Comparison of ENCODE assay signal across 9 cellular contexts in genomic region chr3:133490468-133491351, GRCh38.
A peak's percentile ranks its signal among the peaks of the same experiment; 100 is the strongest.
DNase-seq lines count a peak whose midpoint lies in the region; ATAC-seq, FAIRE-seq and TF ChIP-seq lines count a peak whose summit lies in the region.
"Had no signal": no experiment of that assay in that cellular context is flagged by ENCODE, and none has a peak within 500 bp of the region (broad histone marks: within the 10 kb centered on the region; RNA-seq: fewer than 3 reads in every experiment).

No MANE protein-coding gene starts in this region.

- no peak overlapping the region for H3K4me2 ChIP-seq in PC-3 (ENCODE audit: low read length)
- no peak overlapping the region for H3K4me2 ChIP-seq in astrocyte (ENCODE audit: low read length)

- H3K36me3 ChIP-seq in GM06990 (ENCODE audit: control insufficient read depth, insufficient read depth, low read length) (no peaks in the 10 kb centered on the region), PC-3 (ENCODE audit: low read depth, low read length) (no peaks in the 10 kb centered on the region), astrocyte (ENCODE audit: insufficient read depth, low read length) (no peaks in the 10 kb centered on the region), stomach (no peaks in the 10 kb centered on the region), H7 (replicated peaks; ENCODE audit: control insufficient read depth, insufficient read depth, low read length) (no peaks in the 10 kb centered on the region)

- TF ChIP-seq EP300 in stomach (IDR thresholded peaks at IDR 0.05) = no peak

- H3K4me3 ChIP-seq in GM06990 (replicated peaks; ENCODE audit: low read depth, low read length) (peak overlapping the region; percentile 35), PC-3 (ENCODE audit: low read length) (no peak overlapping the region), astrocyte (ENCODE audit: insufficient read depth, low read depth, low read length) (no peak overlapping the region), stomach (peak overlapping the region in 1 of 4 donors; percentile 21), H7 (ENCODE audit: insufficient read depth, low read depth, low read length) (no peak overlapping the region)

- H3K9ac ChIP-seq in PC-3 (ENCODE audit: low read length) (no peak overlapping the region), astrocyte (ENCODE audit: low read length) (no peak overlapping the region)

- H3K27me3 ChIP-seq in GM06990 (replicated peaks; ENCODE audit: control insufficient read depth, insufficient read depth, low read length) (no peaks in the 10 kb centered on the region), PC-3 (ENCODE audit: low read length) (no peaks in the 10 kb centered on the region), astrocyte (ENCODE audit: insufficient read depth, low read length) (no peaks in the 10 kb centered on the region), stomach (no peaks in the 10 kb centered on the region), H7 (ENCODE audit: control insufficient read depth, insufficient read depth, low read length) (no peaks in the 10 kb centered on the region)

- DNase-seq in GM06990 (ENCODE audit: extremely low read depth, insufficient read length) = peak; percentile 91
- peak; percentile 2 for DNase-seq in PC-3
- no peak for DNase-seq in astrocyte (ENCODE audit: low read depth)
- no peak for DNase-seq in stomach
- DNase-seq in H7 = no peak
- DNase-seq in cerebellar cortex (ENCODE audit: low spot score) = no peak
- no peak for DNase-seq in ecto neural progenitor cell (ENCODE audit: low spot score)

- H3K9me3 Mint-ChIP-seq in astrocyte (ENCODE audit: unreplicated experiment) = peaks cover 2% of the 10 kb centered on the region

- H2AFZ ChIP-seq in PC-3 (ENCODE audit: low read length) = no peak overlapping the region
- H2AFZ ChIP-seq in astrocyte (ENCODE audit: low read depth, low read length) = no peak overlapping the region

- H3K27ac Mint-ChIP-seq in astrocyte (ENCODE audit: unreplicated experiment) = peak overlapping the region; percentile 11
- H3K27ac Mint-ChIP-seq: brain had no signal

- intact Hi-C loops in PC-3 (cut with micrococcal nuclease) = no loop called here
- intact Hi-C loops in stomach (cut with DNase I; ENCODE audit: low total_unique reads) = no loop called here

- no peak for FAIRE-seq in astrocyte (lab: Jason Lieb, UNC)

- no peaks in the 10 kb centered on the region for H3K36me3 Mint-ChIP-seq in astrocyte (ENCODE audit: low read depth, unreplicated experiment)

- POLR2A ChIA-PET in PC-3 (lab: Charles Lee; ENCODE audit: unreplicated experiment) = no interaction called here

- H3K9me2 ChIP-seq in PC-3 (replicated peaks; ENCODE audit: low read length) = no peaks in the 10 kb centered on the region

- no peaks in the 10 kb centered on the region for H3K27me3 Mint-ChIP-seq in astrocyte (ENCODE audit: low read depth, unreplicated experiment)

- H3K9me3 ChIP-seq in PC-3 (ENCODE audit: low read length) = no peaks in the 10 kb centered on the region
- H3K9me3 ChIP-seq in astrocyte (ENCODE audit: insufficient read depth, low read depth, low read length) = peaks cover 6% of the 10 kb centered on the region
- no peaks in the 10 kb centered on the region for H3K9me3 ChIP-seq in stomach

- TF ChIP-seq CTCF in GM06990 (IDR thresholded peaks at IDR 0.05; ENCODE audit: insufficient read depth, low read length, poor library complexity, severe bottlenecking) (no peak), PC-3 (conservative IDR thresholded peaks at IDR 0.05; ENCODE audit: low read depth, low read length) (no peak), astrocyte (IDR thresholded peaks at IDR 0.05; ENCODE audit: insufficient read depth, low read depth, low read length) (no peak), stomach (IDR thresholded peaks at IDR 0.05) (no peak)

- WGBS in stomach, 5 donors = 91 to 94% (median 92%) methylated on average over 5 to 12 of the region's 12 CpGs

- no peak overlapping the region for H3K4me3 Mint-ChIP-seq in astrocyte (ENCODE audit: unreplicated experiment)
- H3K4me3 Mint-ChIP-seq: brain had no signal

- H3K79me2 ChIP-seq in PC-3 (ENCODE audit: low read length) (no peaks in the 10 kb centered on the region), astrocyte (ENCODE audit: insufficient read depth, low read length) (no peaks in the 10 kb centered on the region)

- H4K20me1 ChIP-seq in PC-3 (ENCODE audit: low read length) (no peaks in the 10 kb centered on the region), astrocyte (ENCODE audit: insufficient read depth, low read length) (no peaks in the 10 kb centered on the region)

- peaks cover 7% of the 10 kb centered on the region for H3K4me1 Mint-ChIP-seq in astrocyte (ENCODE audit: low read depth, unreplicated experiment)
- H3K4me1 Mint-ChIP-seq: brain had no signal

- CTCF ChIA-PET in PC-3 (lab: Charles Lee) = no interaction called here

- H3F3A ChIP-seq in PC-3 (ENCODE audit: low read length, unreplicated experiment) = no peaks in the 10 kb centered on the region

- ATAC-seq in GM21717 (IDR thresholded peaks at IDR 0.05; ENCODE audit: unreplicated experiment) (peak; percentile 86), PC-3 (no peak)

- no peak overlapping the region for H3K27ac ChIP-seq in PC-3 (ENCODE audit: low read length)
- no peak overlapping the region for H3K27ac ChIP-seq in astrocyte (ENCODE audit: low read depth, low read length)
- peak overlapping the region; percentile 17 to 56 (median 24) for H3K27ac ChIP-seq in stomach

- no peak for TF ChIP-seq POLR2A in stomach (IDR thresholded peaks at IDR 0.05)

- no TSS peak for BruUV-seq in PC-3 (replicated peaks; lab: Mats Ljungman, UMichigan)

- H3K4me1 ChIP-seq in PC-3 (ENCODE audit: insufficient read depth, low read length) (peaks cover 15% of the 10 kb centered on the region), astrocyte (ENCODE audit: insufficient read depth, low read length) (peaks cover 3% of the 10 kb centered on the region), stomach (no peaks in the 10 kb centered on the region)

Comparison
In these comparisons a context has a peak if more than half of its experiments do, and no peak if none do; other contexts are left out.
1. DNase-seq: peak in GM06990 (single experiment) and PC-3 (single experiment); none in astrocyte (single experiment), stomach (single experiment), H7 (single experiment), cerebellar cortex (single experiment) and ecto neural progenitor cell (single experiment).
2. H3K27ac ChIP-seq: peak in stomach (5 of 5); none in PC-3 (single experiment) and astrocyte (single experiment).